ENCODE assay signal across 18 cellular contexts in the genomic region with DNA sequence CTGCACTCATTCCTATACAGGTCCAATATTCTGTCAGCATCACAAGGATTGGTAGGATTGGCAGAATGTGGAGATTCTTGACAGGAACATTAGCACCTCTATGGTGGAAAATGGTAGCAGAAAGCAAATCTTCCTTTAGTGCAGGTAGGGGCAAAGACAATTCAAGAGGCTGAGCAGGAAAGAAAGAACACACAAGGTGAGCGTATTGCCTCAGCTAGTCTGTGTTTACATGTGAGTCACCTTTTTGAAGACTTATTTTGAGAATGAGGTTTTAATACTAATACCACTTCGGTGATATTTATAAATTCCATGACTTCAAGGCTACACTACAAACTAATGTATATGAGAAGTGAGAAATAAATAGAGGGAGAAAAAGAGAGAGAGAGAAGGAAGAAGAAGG.
"Had no signal": no experiment of that assay in that cellular context is flagged by ENCODE, and none has a peak within 500 bp of the region (broad histone marks: within the 10 kb centered on the region; RNA-seq: fewer than 3 reads in every experiment).

No MANE protein-coding gene starts in this region.

- H3K27me3 Mint-ChIP-seq: dendritic cell treated with granulocyte-macrophage colony-stimulating factor and Interleukin-4, amounts not matched to agents 40 ng/mL and 50 ng/mL, for 4 days; effector memory CD8-positive, alpha-beta T cell; natural killer cell treated with Interleukin-12 subunit alpha and Interleukin-12 subunit beta and Interleukin-15 and Interleukin-18, amount 100 ng/mL, for 72 hours had no signal

- H3K27ac ChIP-seq: heart right ventricle, left ventricle myocardium inferior, lower lobe of right lung, neural progenitor cell, ovary, right atrium auricular region had no signal

- H3K4me3 ChIP-seq: heart right ventricle, left ventricle myocardium inferior, lower lobe of right lung, neural progenitor cell, ovary, right atrium auricular region had no signal

- H3K27me3 ChIP-seq: heart right ventricle, neural progenitor cell, ovary, right atrium auricular region had no signal

- H3K9me3 Mint-ChIP-seq: type B pancreatic cell had no signal

- H3K36me3 ChIP-seq: heart right ventricle, left ventricle myocardium inferior, lower lobe of right lung, neural progenitor cell, ovary, right atrium auricular region had no signal

- H3K4me1 ChIP-seq: heart right ventricle, left ventricle myocardium inferior, lower lobe of right lung, neural progenitor cell, right atrium auricular region had no signal

- H3K4me2 ChIP-seq: neural progenitor cell had no signal

- ATAC-seq: effector memory CD8-positive, alpha-beta T cell; heart right ventricle; lower lobe of right lung; natural killer cell treated with Interleukin-12 subunit alpha and Interleukin-12 subunit beta and Interleukin-15 and Interleukin-18, amount 100 ng/mL, for 72 hours had no signal

- H3K9me3 ChIP-seq: lower lobe of right lung, ovary, right atrium auricular region had no signal

- DNase-seq: effector memory CD8-positive, alpha-beta T cell; erythroblast; heart right ventricle; hypothalamus; left ventricle myocardium inferior; lower lobe of right lung; mesenchymal stem cell; midbrain; nucleus accumbens; ovary; small intestine; stimulated activated CD4-positive, alpha-beta T cell treated with anti-CD3 and anti-CD28 coated beads, Interleukin-12 subunit alpha, Interleukin-12 subunit beta, amount 100 ng/mL, for 4 hours; stimulated activated naive CD4-positive, alpha-beta T cell had no signal

- H3K4me3 Mint-ChIP-seq: dendritic cell treated with granulocyte-macrophage colony-stimulating factor and Interleukin-4, amounts not matched to agents 40 ng/mL and 50 ng/mL, for 4 days; effector memory CD8-positive, alpha-beta T cell; natural killer cell treated with Interleukin-12 subunit alpha and Interleukin-12 subunit beta and Interleukin-15 and Interleukin-18, amount 100 ng/mL, for 72 hours; neural progenitor cell; type B pancreatic cell had no signal

- H3K4me1 Mint-ChIP-seq: neural progenitor cell had no signal

- H3K27ac Mint-ChIP-seq: dendritic cell treated with granulocyte-macrophage colony-stimulating factor and Interleukin-4, amounts not matched to agents 40 ng/mL and 50 ng/mL, for 4 days; effector memory CD8-positive, alpha-beta T cell; natural killer cell treated with Interleukin-12 subunit alpha and Interleukin-12 subunit beta and Interleukin-15 and Interleukin-18, amount 100 ng/mL, for 72 hours; neural progenitor cell; type B pancreatic cell had no signal

- H3K9ac ChIP-seq: neural progenitor cell had no signal

- H3K36me3 Mint-ChIP-seq: natural killer cell treated with Interleukin-12 subunit alpha and Interleukin-12 subunit beta and Interleukin-15 and Interleukin-18, amount 100 ng/mL, for 72 hours; neural progenitor cell; type B pancreatic cell had no signal

- H2AFZ ChIP-seq: neural progenitor cell had no signal
